8 cellular contexts compared by ENCODE assay signal in genomic region chr10:28291881-28292297, GRCh38. TPM values are rescaled to one million over a fixed set of nuclear protein-coding genes. Genes with fewer than 3 reads are reported as not detected.
DNase-seq lines count a peak whose midpoint lies in the region; ATAC-seq lines count a peak whose summit lies in the region.

No MANE protein-coding gene starts in this region.

- ATAC-seq in activated naive CD4-positive, alpha-beta T cell treated with anti-CD3 and anti-CD28 coated beads, Interleukin-2, amount 50 U/mL, for 72 hours, result peak; percentile 99 to 100
- ATAC-seq in sciatic nerve (no peak), left colon (no peak)
- ATAC-seq in naive thymus-derived CD8-positive, alpha-beta T cell, result no peak

- H3K9me3 Mint-ChIP-seq in activated naive CD4-positive, alpha-beta T cell treated with anti-CD3 and anti-CD28 coated beads, Interleukin-2, amount 50 U/mL, for 72 hours, result no peaks in the 10 kb centered on the region
- no peaks in the 10 kb centered on the region for H3K9me3 Mint-ChIP-seq in naive thymus-derived CD8-positive, alpha-beta T cell

- H3K36me3 Mint-ChIP-seq in activated naive CD4-positive, alpha-beta T cell treated with anti-CD3 and anti-CD28 coated beads, Interleukin-2, amount 50 U/mL, for 72 hours, result no peaks in the 10 kb centered on the region
- H3K36me3 Mint-ChIP-seq in naive thymus-derived CD8-positive, alpha-beta T cell, result peaks cover 0 to 8% (median 7%) of the 10 kb centered on the region in 3 donors

- H3K27me3 Mint-ChIP-seq in naive thymus-derived CD8-positive, alpha-beta T cell, result no peaks in the 10 kb centered on the region

- POLR2A ChIA-PET in naive thymus-derived CD8-positive, alpha-beta T cell (lab: Charles Lee), result interaction anchor here (1.2 kb wide), 1 partner anchor 241 kb away, joined by 3 read pairs; the partner anchor contains the start of gene WAC

- intact Hi-C loops in sciatic nerve (cut with DNase I), result no loop called here
- intact Hi-C loops in left colon (cut with DNase I, micrococcal nuclease), result no loop called here

- H3K27ac Mint-ChIP-seq in activated naive CD4-positive, alpha-beta T cell treated with anti-CD3 and anti-CD28 coated beads, Interleukin-2, amount 50 U/mL, for 72 hours, result peak overlapping the region; percentile 66 to 81
- H3K27ac Mint-ChIP-seq in naive thymus-derived CD8-positive, alpha-beta T cell, result peak overlapping the region in 3 of 10 donors; percentile 42 to 77 (median 71)

- peaks cover 25 to 70% (median 67%) of the 10 kb centered on the region in 4 donors for H3K4me1 Mint-ChIP-seq in naive thymus-derived CD8-positive, alpha-beta T cell

- peak; percentile 46 for DNase-seq in activated T-cell treated with anti-CD3 and anti-CD28 coated beads for 24 hours (ENCODE audit: low read depth)
- no peak for DNase-seq in activated T-cell treated with anti-CD3 and anti-CD28 coated beads, Interleukin-2, amount 50 U/mL, for 1 hour
- peak; percentile 41 to 61 for DNase-seq in activated naive CD4-positive, alpha-beta T cell treated with anti-CD3 and anti-CD28 coated beads, Interleukin-2, amount 50 U/mL, for 72 hours (ENCODE audit: low spot score in 2 of 2)
- peak; percentile 76 for DNase-seq in kidney glomerular epithelial cell (lab: John Stamatoyannopoulos, UW)
- peak; percentile 57 for DNase-seq in stromal cell of bone marrow (ENCODE audit: low read depth)
- no peak for DNase-seq in sciatic nerve (ENCODE audit: low spot score)
- no peak for DNase-seq in naive thymus-derived CD8-positive, alpha-beta T cell
- DNase-seq in left colon, result no peak

- H3K4me3 Mint-ChIP-seq in naive thymus-derived CD8-positive, alpha-beta T cell, result no peak overlapping the region

RNA-seq across cellular contexts. Expression of gene MPP7, which starts 11.0 kb away (rescaled TPM):
- total RNA-seq in activated naive CD4-positive, alpha-beta T cell treated with anti-CD3 and anti-CD28 coated beads, Interleukin-2, amount 50 U/mL, for 72 hours, result 10 to 100 TPM; 13.2 to 24.4 TPM
- total RNA-seq in sciatic nerve (7.8 TPM), left colon (10 to 100 TPM; 26.9 to 30.4 TPM)
- 10 to 100 TPM; 26.6 to 30.0 TPM for total RNA-seq in naive thymus-derived CD8-positive, alpha-beta T cell
- 10 to 100 TPM; 33.3 to 41.2 (median 40.3) TPM for polyA plus RNA-seq in naive thymus-derived CD8-positive, alpha-beta T cell

Comparison
In these comparisons a context has a peak if more than half of its experiments do, and no peak if none do; other contexts are left out.
1. DNase-seq: peak in activated T-cell treated with anti-CD3 and anti-CD28 coated beads for 24 hours (single experiment), activated naive CD4-positive, alpha-beta T cell treated with anti-CD3 and anti-CD28 coated beads, Interleukin-2, amount 50 U/mL, for 72 hours (2 of 2), kidney glomerular epithelial cell (single experiment) and stromal cell of bone marrow (single experiment); none in activated T-cell treated with anti-CD3 and anti-CD28 coated beads, Interleukin-2, amount 50 U/mL, for 1 hour (single experiment), sciatic nerve (single experiment), naive thymus-derived CD8-positive, alpha-beta T cell (0 of 10) and left colon (0 of 2).
2. ATAC-seq: peak in activated naive CD4-positive, alpha-beta T cell treated with anti-CD3 and anti-CD28 coated beads, Interleukin-2, amount 50 U/mL, for 72 hours (2 of 2); none in sciatic nerve (single experiment), naive thymus-derived CD8-positive, alpha-beta T cell (0 of 2) and left colon (single experiment).